ENCODE assay signal across 8 cellular contexts in genomic region chr1:19811206-19811851, GRCh38. TPM values are rescaled to one million over a fixed set of nuclear protein-coding genes. Genes with fewer than 3 reads are reported as not detected.
A peak's percentile ranks its signal among the peaks of the same experiment; 100 is the strongest.
DNase-seq lines count a peak whose midpoint lies in the region; ATAC-seq and TF ChIP-seq lines count a peak whose summit lies in the region.

No MANE protein-coding gene starts in this region.

- TF ChIP-seq POLR2A in NB4 (IDR thresholded peaks at IDR 0.05; ENCODE audit: extremely low read depth, insufficient read length) (no peak), spleen (IDR thresholded peaks at IDR 0.05) (no peak)

- WGBS in spleen, 5 donors, result 49 to 59% (median 55%) methylated on average over 5 of the region's 5 CpGs

- intact Hi-C loops in spleen (cut with DNase I; ENCODE audit: low total_unique reads), result no loop called here

- H3K4me1 ChIP-seq in spleen, result peaks cover 0 to 15% (median 0%) of the 10 kb centered on the region in 6 donors

- H3K27ac ChIP-seq in spleen, result peak overlapping the region in 4 of 8 donors; percentile 11 to 65 (median 38)

- H3K4me3 ChIP-seq in NB4 (ENCODE audit: low read depth, low read length) (no peak overlapping the region), spleen (no peak overlapping the region)

- TF ChIP-seq CTCF in NB4 (IDR thresholded peaks at IDR 0.05; ENCODE audit: low read depth, low read length), result peak; percentile 74
- peak in 7 of 11 experiments; percentile 34 to 63 (median 51) for TF ChIP-seq CTCF in spleen (IDR thresholded peaks at IDR 0.05 in 8 of 11, conservative IDR thresholded peaks at IDR 0.05 in 3 of 11)

- DNase-seq in ELR (ENCODE audit: low read depth) (peak; percentile 51), NB4 (ENCODE audit: low read depth) (peak; percentile 57), fibroblast of the conjunctiva (ENCODE audit: low read depth) (peak; percentile 53), spleen (no peak), NCI-H2029 treated with DMSO at 0.1 percent for 48 hours (lab: John Stamatoyannopoulos, UW) (no peak)
- peak; percentile 71 for DNase-seq in activated CD8-positive, alpha-beta memory T cell treated with anti-CD3 and anti-CD28 coated beads, Interleukin-2, amount 50 U/mL, for 48 hours

- H3K9me3 ChIP-seq in spleen, result no peaks in the 10 kb centered on the region

- no peaks in the 10 kb centered on the region for H3K27me3 ChIP-seq in spleen (replicated peaks in 1 of 7)

- ATAC-seq in HG03045 (IDR thresholded peaks at IDR 0.05; ENCODE audit: unreplicated experiment) (no peak), HG02973 (IDR thresholded peaks at IDR 0.05; ENCODE audit: unreplicated experiment) (no peak)

- H3K36me3 ChIP-seq in spleen, result no peaks in the 10 kb centered on the region

RNA-seq across cellular contexts. Expression of gene RNF186, which starts 3.8 kb away (rescaled TPM):
- total RNA-seq in spleen, result not detected
- under 1 TPM in 1 of 3 donors, not detected in 2; 0.07 TPM for polyA plus RNA-seq in spleen

RNA-seq across cellular contexts. Expression of gene TMCO4, which starts 11.6 kb away (rescaled TPM):
- total RNA-seq in spleen, result 10 to 100 TPM; 22.1 to 40.8 (median 32.8) TPM
- polyA plus RNA-seq in spleen, result 10 to 100 TPM; 15.4 to 24.4 (median 18.9) TPM

Comparison
In these comparisons a context has a peak if more than half of its experiments do, and no peak if none do; other contexts are left out.
1. DNase-seq: peak in ELR (single experiment), NB4 (single experiment), activated CD8-positive, alpha-beta memory T cell treated with anti-CD3 and anti-CD28 coated beads, Interleukin-2, amount 50 U/mL, for 48 hours (single experiment) and fibroblast of the conjunctiva (single experiment); none in spleen (single experiment) and NCI-H2029 treated with DMSO at 0.1 percent for 48 hours (single experiment).